29 cellular contexts compared by ENCODE assay signal in genomic region chr5:5278201-5278814, GRCh38.
"Had no signal": no experiment of that assay in that cellular context is flagged by ENCODE, and none has a peak within 500 bp of the region (broad histone marks: within the 10 kb centered on the region; RNA-seq: fewer than 3 reads in every experiment).

No MANE protein-coding gene starts in this region.

- H3K4me3 ChIP-seq: adrenal gland, body of pancreas, breast epithelium, PC-9, SJCRH30 had no signal

- H3K27me3 Mint-ChIP-seq: activated B cell treated with CpG ODN at 0.5 μM for 24 hours; activated CD4-positive, alpha-beta memory T cell treated with anti-CD3 and anti-CD28 coated beads, Interleukin-2, amount 10 ng/mL, durations not matched to agents 7 days and 5 days; activated T-cell treated with anti-CD3 and anti-CD28 coated beads, Interleukin-2, amount 50 U/mL, for 24 hours had no signal

- DNase-seq: activated B cell treated with CpG ODN at 0.5 μM for 24 hours; activated CD4-positive, alpha-beta memory T cell treated with anti-CD3 and anti-CD28 coated beads, Interleukin-2, amount 10 ng/mL, durations not matched to agents 7 days and 5 days; activated CD4-positive, alpha-beta T cell treated with anti-CD3 and anti-CD28 coated beads for 1 hour; activated CD4-positive, alpha-beta T cell treated with anti-CD3 and anti-CD28 coated beads for 48 hours; activated CD8-positive, alpha-beta memory T cell treated with anti-CD3 and anti-CD28 coated beads for 24 hours; activated gamma-delta T cell; activated naive CD4-positive, alpha-beta T cell treated with Interleukin-2 at 50 U/mL for 16 hours; activated T-cell treated with anti-CD3 and anti-CD28 coated beads, Interleukin-2, amount 50 U/mL, for 24 hours; adrenal gland; body of pancreas; NCI-H1092 treated with DMSO at 0.1 percent for 48 hours; NCI-H1417; NCI-H146; NCI-H187 treated with DMSO at 0.1 percent for 48 hours; NCI-H2081; NCI-H226; NCI-H446 treated with DMSO at 0.1 percent for 48 hours; NCI-H524; NCI-H69; PC-9; SHP77; SJCRH30; SK-N-SH had no signal

- ATAC-seq: activated naive CD4-positive, alpha-beta T cell treated with anti-CD3 and anti-CD28 coated beads, Interleukin-2, amount 50 U/mL, for 72 hours; body of pancreas had no signal

- H3K27ac ChIP-seq: adrenal gland, breast epithelium, KMS-11, PC-9, SJCRH30 had no signal

- H3K4me3 Mint-ChIP-seq: activated B cell treated with CpG ODN at 0.5 μM for 24 hours; activated CD4-positive, alpha-beta memory T cell treated with anti-CD3 and anti-CD28 coated beads, Interleukin-2, amount 10 ng/mL, durations not matched to agents 7 days and 5 days; activated T-cell treated with anti-CD3 and anti-CD28 coated beads, Interleukin-2, amount 50 U/mL, for 24 hours; T-helper 1 cell treated with Interleukin-12 subunit alpha and Interleukin-12 subunit beta and Interleukin-4 antibody, amounts not matched to agents 30 μg/mL and 1 μg/mL, for 36 hours; T-helper 2 cell treated with Interferon-gamma antibody and Interleukin-4, amounts not matched to agents 5 μg/mL and 100 μg/mL, for 36 hours had no signal

- H3K27ac Mint-ChIP-seq: activated B cell treated with CpG ODN at 0.5 μM for 24 hours; activated CD4-positive, alpha-beta memory T cell treated with anti-CD3 and anti-CD28 coated beads, Interleukin-2, amount 10 ng/mL, durations not matched to agents 7 days and 5 days; activated naive CD4-positive, alpha-beta T cell treated with anti-CD3 and anti-CD28 coated beads, Interleukin-2, amount 50 U/mL, for 72 hours; activated T-cell treated with anti-CD3 and anti-CD28 coated beads, Interleukin-2, amount 50 U/mL, for 24 hours; activated T-helper 2 cell treated with anti-CD3 and anti-CD28 coated beads, Interferon-gamma antibody, Interleukin-2, Interleukin-4, amounts not matched to agents 10 μg/mL and 5 μg/mL and 100 μg/mL, durations not matched to agents 14 hours and 24 hours and 36 hours; T-helper 1 cell treated with Interleukin-12 subunit alpha and Interleukin-12 subunit beta and Interleukin-4 antibody, amounts not matched to agents 30 μg/mL and 1 μg/mL, for 36 hours; T-helper 2 cell treated with Interferon-gamma antibody and Interleukin-4, amounts not matched to agents 5 μg/mL and 100 μg/mL, for 36 hours had no signal

- H3K9me3 Mint-ChIP-seq: activated B cell treated with CpG ODN at 0.5 μM for 24 hours; activated CD4-positive, alpha-beta memory T cell treated with anti-CD3 and anti-CD28 coated beads, Interleukin-2, amount 10 ng/mL, durations not matched to agents 7 days and 5 days; T-helper 2 cell treated with Interferon-gamma antibody and Interleukin-4, amounts not matched to agents 5 μg/mL and 100 μg/mL, for 36 hours had no signal

- H3K4me1 Mint-ChIP-seq: activated B cell treated with CpG ODN at 0.5 μM for 24 hours; activated CD4-positive, alpha-beta memory T cell treated with anti-CD3 and anti-CD28 coated beads, Interleukin-2, amount 10 ng/mL, durations not matched to agents 7 days and 5 days had no signal

- H3K36me3 Mint-ChIP-seq: activated naive CD4-positive, alpha-beta T cell treated with anti-CD3 and anti-CD28 coated beads, Interleukin-2, amount 50 U/mL, for 72 hours had no signal
